ENCODE assay signal across 19 cellular contexts in the genomic region with DNA sequence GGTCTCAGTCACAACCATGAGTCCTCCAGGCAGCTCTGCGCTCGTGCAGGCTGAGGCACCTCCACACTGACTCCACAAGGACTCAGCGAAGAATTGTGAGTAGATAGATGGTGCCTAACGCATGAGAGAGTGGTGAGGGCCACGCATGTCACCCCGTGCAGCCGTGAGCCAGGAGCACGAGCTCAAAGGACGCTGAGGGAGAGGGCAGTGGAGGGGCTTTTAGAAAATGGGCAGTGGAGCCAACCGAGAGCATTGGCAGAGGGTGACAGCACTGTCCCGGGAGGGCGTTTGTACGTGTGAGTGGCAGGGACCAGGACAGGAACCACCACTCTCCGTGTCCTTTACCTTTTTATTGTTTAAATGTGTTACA.
"Had no signal": no experiment of that assay in that cellular context is flagged by ENCODE, and none has a peak within 500 bp of the region (broad histone marks: within the 10 kb centered on the region; RNA-seq: fewer than 3 reads in every experiment).

No MANE protein-coding gene starts in this region.

- H3K36me3 ChIP-seq: adrenal gland had no signal

- H3K27me3 ChIP-seq: adrenal gland, body of pancreas had no signal

- H3K4me3 ChIP-seq: adrenal gland, body of pancreas had no signal

- H3K4me1 ChIP-seq: adrenal gland, body of pancreas had no signal

- H3K9me3 ChIP-seq: adrenal gland, body of pancreas had no signal

- ATAC-seq: activated naive CD8-positive, alpha-beta T cell treated with anti-CD3 and anti-CD28 coated beads, Interleukin-2, amount 50 U/mL, for 24 hours; activated T-cell treated with anti-CD3 and anti-CD28 coated beads, Interleukin-2, amount 50 U/mL, for 72 hours; body of pancreas; esophagus mucosa had no signal

- DNase-seq: activated CD4-positive, alpha-beta memory T cell treated with anti-CD3 and anti-CD28 coated beads, Interleukin-2, amount 10 ng/mL, durations not matched to agents 7 days and 5 days; activated CD4-positive, alpha-beta T cell treated with anti-CD3 and anti-CD28 coated beads for 4 hours; activated CD4-positive, alpha-beta T cell treated with anti-CD3 and anti-CD28 coated beads, Interleukin-2, amount 10 ng/mL, durations not matched to agents 7 days and 5 days; activated CD4-positive, alpha-beta T cell treated with anti-CD3 and anti-CD28 coated beads, Interleukin-2, amount 50 U/mL, for 4 hours; activated CD4-positive, CD25-positive, alpha-beta regulatory T cell; activated CD4-positive, CD25-positive, alpha-beta regulatory T cell treated with anti-CD3 and anti-CD28 coated beads, Interleukin-2, amount 50 U/mL, for 72 hours; activated naive CD4-positive, alpha-beta T cell treated with anti-CD3 and anti-CD28 coated beads for 36 hours; activated naive CD8-positive, alpha-beta T cell treated with anti-CD3 and anti-CD28 coated beads for 36 hours; activated naive CD8-positive, alpha-beta T cell treated with anti-CD3 and anti-CD28 coated beads, Interleukin-2, amount 50 U/mL, for 24 hours; activated T-cell treated with anti-CD3 and anti-CD28 coated beads for 4 hours; activated T-cell treated with anti-CD3 and anti-CD28 coated beads, Interleukin-2, amount 50 U/mL, for 24 hours; activated T-cell treated with anti-CD3 and anti-CD28 coated beads, Interleukin-2, amount 50 U/mL, for 72 hours; amygdala; body of pancreas; effector CD8-positive, alpha-beta T cell; foreskin fibroblast; T-helper 2 cell had no signal

- H3K27ac ChIP-seq: adrenal gland, body of pancreas had no signal
